In genomic region chr2:45024600-45025291, GRCh38 we compare ENCODE assay signal across 9 cellular contexts. TPM values are rescaled to one million over a fixed set of nuclear protein-coding genes. Genes with fewer than 3 reads are reported as not detected.
DNase-seq lines count a peak whose midpoint lies in the region; ATAC-seq and TF ChIP-seq lines count a peak whose summit lies in the region.
"Had no signal": no experiment of that assay in that cellular context is flagged by ENCODE, and none has a peak within 500 bp of the region (broad histone marks: within the 10 kb centered on the region; RNA-seq: fewer than 3 reads in every experiment).

No MANE protein-coding gene starts in this region.

- H3K4me1 ChIP-seq in PC-9 (replicated peaks; ENCODE audit: insufficient read depth), result peaks cover 11% of the 10 kb centered on the region
- no peaks in the 10 kb centered on the region for H3K4me1 ChIP-seq in thyroid gland

- H3K4me1 Mint-ChIP-seq in stimulated activated naive B cell treated with anti-CD40 and anti-IgM and Interleukin-4, amounts not matched to agents 10 μg/mL and 1 μg/mL and 100 μg/mL, for 72 hours, result no peaks in the 10 kb centered on the region

- no peaks in the 10 kb centered on the region for H3K27me3 ChIP-seq in PC-9 (ENCODE audit: insufficient read depth, low read depth)
- no peaks in the 10 kb centered on the region for H3K27me3 ChIP-seq in thyroid gland

- no peaks in the 10 kb centered on the region for H3F3A ChIP-seq in PC-9 (ENCODE audit: insufficient read depth, low read depth)

- no peak overlapping the region for H3K27ac ChIP-seq in PC-9
- no peak overlapping the region for H3K27ac ChIP-seq in thyroid gland

- no peaks in the 10 kb centered on the region for H3K36me3 Mint-ChIP-seq in stimulated activated naive B cell treated with anti-CD40 and anti-IgM and Interleukin-4, amounts not matched to agents 10 μg/mL and 1 μg/mL and 100 μg/mL, for 72 hours

- no peaks in the 10 kb centered on the region for H3K9me3 Mint-ChIP-seq in stimulated activated naive B cell treated with anti-CD40 and anti-IgM and Interleukin-4, amounts not matched to agents 10 μg/mL and 1 μg/mL and 100 μg/mL, for 72 hours

- 46 to 58% methylated on average over 7 of the region's 7 CpGs for WGBS in thyroid gland, 2 donors

- H3K4me2 ChIP-seq in PC-9, result no peak overlapping the region

- no peak for TF ChIP-seq POLR2A in thyroid gland (IDR thresholded peaks at IDR 0.05)

- H3K27ac Mint-ChIP-seq in stimulated activated naive B cell treated with anti-CD40 and anti-IgM and Interleukin-4, amounts not matched to agents 10 μg/mL and 1 μg/mL and 100 μg/mL, for 72 hours, result no peak overlapping the region

- no peaks in the 10 kb centered on the region for H4K20me1 ChIP-seq in PC-9 (ENCODE audit: insufficient read depth)

- intact Hi-C loops in PC-9 (cut with micrococcal nuclease; ENCODE audit: unreplicated experiment) (loop anchor here (1.0 to 5.0 kb wide), 8 partner anchors 42 to 470 kb away; no protein-coding TSS in a partner anchor), thyroid gland (cut with DNase I) (no loop called here)

- no peaks in the 10 kb centered on the region for H3K79me2 ChIP-seq in PC-9 (ENCODE audit: low read depth)

- DNase-seq in DMS79 treated with DMSO at 0.1 percent for 48 hours (lab: John Stamatoyannopoulos, UW), result peak; percentile 5
- DNase-seq in DMS79 (lab: John Stamatoyannopoulos, UW), result no peak
- peak; percentile 88 to 97 for DNase-seq in PC-9
- peak; percentile 97 for DNase-seq in fibroblast of the aortic adventitia (ENCODE audit: low read depth)
- DNase-seq in thyroid gland, result peak; percentile 75 to 92
- DNase-seq in NCI-H1092 (lab: John Stamatoyannopoulos, UW), result no peak
- DNase-seq in stimulated activated naive B cell treated with anti-CD40 and anti-IgM and Interleukin-4, amounts not matched to agents 10 μg/mL and 1 μg/mL and 100 μg/mL, for 72 hours, result no peak
- DNase-seq: AML-193 had no signal

- no peak overlapping the region for H2AFZ ChIP-seq in PC-9

- H3K9me3 ChIP-seq in PC-9 (ENCODE audit: insufficient read depth, low read depth), result no peaks in the 10 kb centered on the region
- H3K9me3 ChIP-seq in thyroid gland, result no peaks in the 10 kb centered on the region

- POLR2A ChIA-PET in PC-9 (lab: Charles Lee; ENCODE audit: unreplicated experiment), result interaction anchor here (0.6 to 0.9 kb wide), 7 partner anchors 14 to 802 kb away, joined by 3 to 21 read pairs (median 14); no protein-coding TSS in a partner anchor

- H3K36me3 ChIP-seq in PC-9 (ENCODE audit: low read depth) (no peaks in the 10 kb centered on the region), thyroid gland (no peaks in the 10 kb centered on the region)

- no peak for ATAC-seq in GM19035 (IDR thresholded peaks at IDR 0.05; ENCODE audit: unreplicated experiment)
- ATAC-seq in stimulated activated naive B cell treated with anti-CD40 and anti-IgM and Interleukin-4, amounts not matched to agents 10 μg/mL and 1 μg/mL and 100 μg/mL, for 72 hours (replicated peaks), result no peak

- H3K4me3 ChIP-seq in PC-9 (no peak overlapping the region), fibroblast of the aortic adventitia (ENCODE audit: low read depth, low read length) (no peak overlapping the region), thyroid gland (replicated peaks in 1 of 3) (no peak overlapping the region)

- no peak overlapping the region for H3K4me3 Mint-ChIP-seq in stimulated activated naive B cell treated with anti-CD40 and anti-IgM and Interleukin-4, amounts not matched to agents 10 μg/mL and 1 μg/mL and 100 μg/mL, for 72 hours

- peak; percentile 86 for TF ChIP-seq CTCF in PC-9 (conservative IDR thresholded peaks at IDR 0.05)
- TF ChIP-seq CTCF in fibroblast of the aortic adventitia (IDR thresholded peaks at IDR 0.05; ENCODE audit: insufficient read depth, low read length), result peak; percentile 40
- peak in 3 of 6 experiments; percentile 50 to 61 (median 58) for TF ChIP-seq CTCF in thyroid gland (IDR thresholded peaks at IDR 0.05)

- BruUV-seq in PC-9 (replicated peaks; lab: Mats Ljungman, UMichigan), result no TSS peak

- no peaks in the 10 kb centered on the region for H3K9me2 ChIP-seq in PC-9 (ENCODE audit: insufficient read depth)

- peaks cover 12 to 29% of the 10 kb centered on the region in 2 donors for H3K27me3 Mint-ChIP-seq in stimulated activated naive B cell treated with anti-CD40 and anti-IgM and Interleukin-4, amounts not matched to agents 10 μg/mL and 1 μg/mL and 100 μg/mL, for 72 hours

- CTCF ChIA-PET in PC-9 (lab: Charles Lee), result interaction anchor here (0.5 to 1.5 kb wide), 14 partner anchors 15 to 587 kb away, joined by 3 to 14 read pairs (median 4); partner anchors contain the start of gene SIX2

RNA-seq across cellular contexts. Expression of gene SIX2, which starts 15.5 kb away (rescaled TPM):
- total RNA-seq in PC-9 (2021) (10.2 and 11.9 TPM in 2 replicates), fibroblast of the aortic adventitia (ENCODE audit: low replicate concordance) (2.9 and 8.3 TPM in 2 replicates), thyroid gland (1 to 10 TPM in 2 of 4 donors, under 1 TPM in 1, not detected in 1; 0.24 to 3.1 (median 1.5) TPM)

Comparison
In these comparisons a context has a peak if more than half of its experiments do, and no peak if none do; other contexts are left out.
1. DNase-seq: peak in DMS79 treated with DMSO at 0.1 percent for 48 hours (single experiment), PC-9 (2 of 2), fibroblast of the aortic adventitia (single experiment) and thyroid gland (2 of 2); none in DMS79 (single experiment), NCI-H1092 (single experiment) and stimulated activated naive B cell treated with anti-CD40 and anti-IgM and Interleukin-4, amounts not matched to agents 10 μg/mL and 1 μg/mL and 100 μg/mL, for 72 hours (single experiment).